1 cellular context compared by ENCODE assay signal in the genomic region with DNA sequence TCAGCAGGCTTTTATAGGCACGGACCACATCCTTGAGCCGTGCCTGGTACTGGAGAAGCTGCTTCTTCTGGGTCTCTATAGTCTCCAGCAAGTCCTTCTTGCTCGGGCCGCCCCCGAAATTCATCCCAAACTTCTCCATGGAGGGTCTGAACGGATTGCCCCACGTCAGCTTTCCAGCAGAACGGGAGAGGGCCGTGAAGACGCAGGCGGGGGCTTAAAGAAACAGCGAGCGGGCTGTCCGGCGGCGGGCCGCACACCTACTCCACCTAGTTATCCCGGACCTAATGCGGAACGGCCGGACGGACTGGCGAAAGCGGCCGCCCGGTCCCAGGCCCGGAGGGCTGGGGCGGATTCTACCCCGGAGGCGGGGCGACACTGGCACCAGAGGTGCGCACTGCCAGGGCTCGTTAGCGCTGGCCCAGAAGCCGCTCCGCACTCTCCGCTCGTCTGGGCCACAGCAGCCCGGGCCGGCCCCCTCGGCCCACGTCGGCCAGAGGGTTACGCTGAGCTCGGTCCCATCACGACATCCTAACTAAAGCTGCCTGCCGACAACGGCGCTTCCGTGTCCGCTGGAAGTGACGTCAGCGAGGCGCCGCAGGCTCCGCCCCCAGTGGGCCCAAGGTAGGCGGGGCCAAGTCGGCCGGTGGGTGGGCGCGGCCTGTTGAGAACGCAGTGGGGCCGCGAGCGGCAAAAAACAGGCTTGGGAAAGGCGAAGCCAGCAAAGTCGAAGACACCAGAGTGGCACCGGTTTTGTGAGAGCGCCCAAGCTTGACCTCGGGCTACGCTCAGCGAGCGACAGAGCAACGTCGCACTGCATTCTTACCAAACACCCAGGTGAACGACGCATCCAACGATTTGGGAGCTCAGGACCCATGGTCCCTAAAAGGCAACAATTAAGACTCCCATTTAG.
TF ChIP-seq lines count a peak whose summit lies in the region.

A gene with protein sequence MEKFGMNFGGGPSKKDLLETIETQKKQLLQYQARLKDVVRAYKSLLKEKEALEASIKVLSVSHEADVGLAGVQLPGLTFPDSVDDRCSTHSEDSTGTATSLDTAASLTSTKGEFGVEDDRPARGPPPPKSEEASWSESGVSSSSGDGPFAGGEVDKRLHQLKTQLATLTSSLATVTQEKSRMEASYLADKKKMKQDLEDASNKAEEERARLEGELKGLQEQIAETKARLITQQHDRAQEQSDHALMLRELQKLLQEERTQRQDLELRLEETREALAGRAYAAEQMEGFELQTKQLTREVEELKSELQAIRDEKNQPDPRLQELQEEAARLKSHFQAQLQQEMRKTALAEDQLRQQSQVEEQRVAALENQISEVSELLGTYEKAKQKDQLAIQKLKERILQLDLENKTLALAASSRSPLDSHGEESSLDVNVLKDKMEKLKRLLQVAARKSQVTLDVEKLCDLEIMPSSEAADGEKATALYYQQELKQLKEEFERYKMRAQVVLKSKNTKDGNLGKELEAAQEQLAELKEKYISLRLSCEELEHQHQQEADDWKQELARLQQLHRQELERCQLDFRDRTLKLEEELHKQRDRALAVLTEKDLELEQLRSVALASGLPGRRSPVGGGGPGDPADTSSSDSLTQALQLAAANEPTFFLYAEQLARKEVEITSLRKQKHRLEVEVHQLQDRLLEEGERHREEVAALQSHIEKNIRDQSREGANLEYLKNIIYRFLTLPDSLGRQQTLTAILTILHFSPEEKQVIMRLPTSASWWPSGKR (minus strand): TSS at position 553 of the 910 bp plus-strand sequence. CDS start 414 bp downstream, at position 139.

TF ChIP-seq in K562, 482 proteins besides CTCF, POLR2A, EP300 and RAD21 (continued from another document and continues in another):
- peak; percentile 68 for TF ChIP-seq CCNT2 (IDR thresholded peaks at IDR 0.05; ENCODE audit: borderline replicate concordance, extremely low read depth, insufficient read length, low read depth, low read length)
- TF ChIP-seq, protein P1, sequence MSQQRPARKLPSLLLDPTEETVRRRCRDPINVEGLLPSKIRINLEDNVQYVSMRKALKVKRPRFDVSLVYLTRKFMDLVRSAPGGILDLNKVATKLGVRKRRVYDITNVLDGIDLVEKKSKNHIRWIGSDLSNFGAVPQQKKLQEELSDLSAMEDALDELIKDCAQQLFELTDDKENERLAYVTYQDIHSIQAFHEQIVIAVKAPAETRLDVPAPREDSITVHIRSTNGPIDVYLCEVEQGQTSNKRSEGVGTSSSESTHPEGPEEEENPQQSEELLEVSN (IDR thresholded peaks at IDR 0.05; ENCODE audit: borderline replicate concordance in 1 of 2, extremely low read depth in 1 of 2, insufficient read depth in 1 of 2, insufficient read length in 1 of 2, low read depth in 1 of 2, low read length in 1 of 2, poor library complexity in 1 of 2, severe bottlenecking in 1 of 2), result peak; percentile 99
- peak; percentile 91 for TF ChIP-seq POLR2B (IDR thresholded peaks at IDR 0.05; ENCODE audit: low read depth, partially characterized antibody)
- TF ChIP-seq NBN (IDR thresholded peaks at IDR 0.05; ENCODE audit: low read depth), result peak; percentile 74; the same call in 1 of the 2 replicates
- peak; percentile 97 for TF ChIP-seq MTA1 (IDR thresholded peaks at IDR 0.05; ENCODE audit: borderline replicate concordance)
- TF ChIP-seq E2F3 (CRISPR knock-in tag; IDR thresholded peaks at IDR 0.05), result peak; percentile 70; the same call in 1 of the 2 replicates
- peak; percentile 80 for TF ChIP-seq CTBP1 (IDR thresholded peaks at IDR 0.05; ENCODE audit: borderline replicate concordance)
- TF ChIP-seq, protein P2, sequence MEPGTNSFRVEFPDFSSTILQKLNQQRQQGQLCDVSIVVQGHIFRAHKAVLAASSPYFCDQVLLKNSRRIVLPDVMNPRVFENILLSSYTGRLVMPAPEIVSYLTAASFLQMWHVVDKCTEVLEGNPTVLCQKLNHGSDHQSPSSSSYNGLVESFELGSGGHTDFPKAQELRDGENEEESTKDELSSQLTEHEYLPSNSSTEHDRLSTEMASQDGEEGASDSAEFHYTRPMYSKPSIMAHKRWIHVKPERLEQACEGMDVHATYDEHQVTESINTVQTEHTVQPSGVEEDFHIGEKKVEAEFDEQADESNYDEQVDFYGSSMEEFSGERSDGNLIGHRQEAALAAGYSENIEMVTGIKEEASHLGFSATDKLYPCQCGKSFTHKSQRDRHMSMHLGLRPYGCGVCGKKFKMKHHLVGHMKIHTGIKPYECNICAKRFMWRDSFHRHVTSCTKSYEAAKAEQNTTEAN (CRISPR knock-in tag; IDR thresholded peaks at IDR 0.05), result peak; percentile 78; the same call in 1 of the 2 replicates
- TF ChIP-seq, protein P3, sequence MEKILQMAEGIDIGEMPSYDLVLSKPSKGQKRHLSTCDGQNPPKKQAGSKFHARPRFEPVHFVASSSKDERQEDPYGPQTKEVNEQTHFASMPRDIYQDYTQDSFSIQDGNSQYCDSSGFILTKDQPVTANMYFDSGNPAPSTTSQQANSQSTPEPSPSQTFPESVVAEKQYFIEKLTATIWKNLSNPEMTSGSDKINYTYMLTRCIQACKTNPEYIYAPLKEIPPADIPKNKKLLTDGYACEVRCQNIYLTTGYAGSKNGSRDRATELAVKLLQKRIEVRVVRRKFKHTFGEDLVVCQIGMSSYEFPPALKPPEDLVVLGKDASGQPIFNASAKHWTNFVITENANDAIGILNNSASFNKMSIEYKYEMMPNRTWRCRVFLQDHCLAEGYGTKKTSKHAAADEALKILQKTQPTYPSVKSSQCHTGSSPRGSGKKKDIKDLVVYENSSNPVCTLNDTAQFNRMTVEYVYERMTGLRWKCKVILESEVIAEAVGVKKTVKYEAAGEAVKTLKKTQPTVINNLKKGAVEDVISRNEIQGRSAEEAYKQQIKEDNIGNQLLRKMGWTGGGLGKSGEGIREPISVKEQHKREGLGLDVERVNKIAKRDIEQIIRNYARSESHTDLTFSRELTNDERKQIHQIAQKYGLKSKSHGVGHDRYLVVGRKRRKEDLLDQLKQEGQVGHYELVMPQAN (IDR thresholded peaks at IDR 0.05; ENCODE audit: borderline replicate concordance), result peak; percentile 94
- TF ChIP-seq POLR2AphosphoS5 (IDR thresholded peaks at IDR 0.05; ENCODE audit: control insufficient read depth, insufficient read depth, low read depth, low read length), result peak; percentile 90
- TF ChIP-seq FOS (IDR thresholded peaks at IDR 0.05; ENCODE audit: extremely low read depth, insufficient read length), result no peak
- TF ChIP-seq RB1 (IDR thresholded peaks at IDR 0.05; ENCODE audit: low read depth), result peak; percentile 66
- peak; percentile 49; the same call in 1 of the 2 replicates for TF ChIP-seq TEAD2 (tag; IDR thresholded peaks at IDR 0.05)
- TF ChIP-seq PCBP2 (IDR thresholded peaks at IDR 0.05; ENCODE audit: low read depth, low read length, poor library complexity, severe bottlenecking), result no peak
- peak; percentile 16 for TF ChIP-seq RBM39 (optimal IDR thresholded peaks at IDR 0.05; ENCODE audit: low read depth, low read length)
- TF ChIP-seq TOE1 (IDR thresholded peaks at IDR 0.05; ENCODE audit: borderline replicate concordance), result no peak; the same call in 1 of the 2 replicates
- TF ChIP-seq TOE1 (CRISPR knock-in tag; IDR thresholded peaks at IDR 0.05; ENCODE audit: borderline replicate concordance, low read depth), result 0 out of 2 replicates have a peak, but pooled peaks have one; percentile 22
- TF ChIP-seq RFX5 (IDR thresholded peaks at IDR 0.05; ENCODE audit: low read depth, low read length), result 0 out of 2 replicates have a peak, but pooled peaks have one; percentile 29
- TF ChIP-seq, protein P4, sequence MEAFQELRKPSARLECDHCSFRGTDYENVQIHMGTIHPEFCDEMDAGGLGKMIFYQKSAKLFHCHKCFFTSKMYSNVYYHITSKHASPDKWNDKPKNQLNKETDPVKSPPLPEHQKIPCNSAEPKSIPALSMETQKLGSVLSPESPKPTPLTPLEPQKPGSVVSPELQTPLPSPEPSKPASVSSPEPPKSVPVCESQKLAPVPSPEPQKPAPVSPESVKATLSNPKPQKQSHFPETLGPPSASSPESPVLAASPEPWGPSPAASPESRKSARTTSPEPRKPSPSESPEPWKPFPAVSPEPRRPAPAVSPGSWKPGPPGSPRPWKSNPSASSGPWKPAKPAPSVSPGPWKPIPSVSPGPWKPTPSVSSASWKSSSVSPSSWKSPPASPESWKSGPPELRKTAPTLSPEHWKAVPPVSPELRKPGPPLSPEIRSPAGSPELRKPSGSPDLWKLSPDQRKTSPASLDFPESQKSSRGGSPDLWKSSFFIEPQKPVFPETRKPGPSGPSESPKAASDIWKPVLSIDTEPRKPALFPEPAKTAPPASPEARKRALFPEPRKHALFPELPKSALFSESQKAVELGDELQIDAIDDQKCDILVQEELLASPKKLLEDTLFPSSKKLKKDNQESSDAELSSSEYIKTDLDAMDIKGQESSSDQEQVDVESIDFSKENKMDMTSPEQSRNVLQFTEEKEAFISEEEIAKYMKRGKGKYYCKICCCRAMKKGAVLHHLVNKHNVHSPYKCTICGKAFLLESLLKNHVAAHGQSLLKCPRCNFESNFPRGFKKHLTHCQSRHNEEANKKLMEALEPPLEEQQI (IDR thresholded peaks at IDR 0.05), result no peak
- no peak for TF ChIP-seq DACH1 (IDR thresholded peaks at IDR 0.05; ENCODE audit: partially characterized antibody)
- TF ChIP-seq, protein P5, sequence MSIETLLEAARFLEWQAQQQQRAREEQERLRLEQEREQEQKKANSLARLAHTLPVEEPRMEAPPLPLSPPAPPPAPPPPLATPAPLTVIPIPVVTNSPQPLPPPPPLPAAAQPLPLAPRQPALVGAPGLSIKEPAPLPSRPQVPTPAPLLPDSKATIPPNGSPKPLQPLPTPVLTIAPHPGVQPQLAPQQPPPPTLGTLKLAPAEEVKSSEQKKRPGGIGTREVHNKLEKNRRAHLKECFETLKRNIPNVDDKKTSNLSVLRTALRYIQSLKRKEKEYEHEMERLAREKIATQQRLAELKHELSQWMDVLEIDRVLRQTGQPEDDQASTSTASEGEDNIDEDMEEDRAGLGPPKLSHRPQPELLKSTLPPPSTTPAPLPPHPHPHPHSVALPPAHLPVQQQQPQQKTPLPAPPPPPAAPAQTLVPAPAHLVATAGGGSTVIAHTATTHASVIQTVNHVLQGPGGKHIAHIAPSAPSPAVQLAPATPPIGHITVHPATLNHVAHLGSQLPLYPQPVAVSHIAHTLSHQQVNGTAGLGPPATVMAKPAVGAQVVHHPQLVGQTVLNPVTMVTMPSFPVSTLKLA (conservative IDR thresholded peaks at IDR 0.05), result peak in 1 of 2 experiments; percentile 89; a peak in 2 of 4 replicates
- TF ChIP-seq, protein P6, sequence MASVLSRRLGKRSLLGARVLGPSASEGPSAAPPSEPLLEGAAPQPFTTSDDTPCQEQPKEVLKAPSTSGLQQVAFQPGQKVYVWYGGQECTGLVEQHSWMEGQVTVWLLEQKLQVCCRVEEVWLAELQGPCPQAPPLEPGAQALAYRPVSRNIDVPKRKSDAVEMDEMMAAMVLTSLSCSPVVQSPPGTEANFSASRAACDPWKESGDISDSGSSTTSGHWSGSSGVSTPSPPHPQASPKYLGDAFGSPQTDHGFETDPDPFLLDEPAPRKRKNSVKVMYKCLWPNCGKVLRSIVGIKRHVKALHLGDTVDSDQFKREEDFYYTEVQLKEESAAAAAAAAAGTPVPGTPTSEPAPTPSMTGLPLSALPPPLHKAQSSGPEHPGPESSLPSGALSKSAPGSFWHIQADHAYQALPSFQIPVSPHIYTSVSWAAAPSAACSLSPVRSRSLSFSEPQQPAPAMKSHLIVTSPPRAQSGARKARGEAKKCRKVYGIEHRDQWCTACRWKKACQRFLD (CRISPR knock-in tag; IDR thresholded peaks at IDR 0.05), result peak; percentile 72
- peak; percentile 91 for TF ChIP-seq SUPT5H (IDR thresholded peaks at IDR 0.05)
- no peak for TF ChIP-seq HMG20B (CRISPR knock-in tag; IDR thresholded peaks at IDR 0.05)
- peak; percentile 91 for TF ChIP-seq JUND (IDR thresholded peaks at IDR 0.05; ENCODE audit: borderline replicate concordance, low read depth, low read length)
- TF ChIP-seq JUND (tag; IDR thresholded peaks at IDR 0.05; ENCODE audit: borderline replicate concordance, low read depth, low read length), result peak; percentile 68; the same call in 1 of the 3 replicates
- TF ChIP-seq, protein P7, sequence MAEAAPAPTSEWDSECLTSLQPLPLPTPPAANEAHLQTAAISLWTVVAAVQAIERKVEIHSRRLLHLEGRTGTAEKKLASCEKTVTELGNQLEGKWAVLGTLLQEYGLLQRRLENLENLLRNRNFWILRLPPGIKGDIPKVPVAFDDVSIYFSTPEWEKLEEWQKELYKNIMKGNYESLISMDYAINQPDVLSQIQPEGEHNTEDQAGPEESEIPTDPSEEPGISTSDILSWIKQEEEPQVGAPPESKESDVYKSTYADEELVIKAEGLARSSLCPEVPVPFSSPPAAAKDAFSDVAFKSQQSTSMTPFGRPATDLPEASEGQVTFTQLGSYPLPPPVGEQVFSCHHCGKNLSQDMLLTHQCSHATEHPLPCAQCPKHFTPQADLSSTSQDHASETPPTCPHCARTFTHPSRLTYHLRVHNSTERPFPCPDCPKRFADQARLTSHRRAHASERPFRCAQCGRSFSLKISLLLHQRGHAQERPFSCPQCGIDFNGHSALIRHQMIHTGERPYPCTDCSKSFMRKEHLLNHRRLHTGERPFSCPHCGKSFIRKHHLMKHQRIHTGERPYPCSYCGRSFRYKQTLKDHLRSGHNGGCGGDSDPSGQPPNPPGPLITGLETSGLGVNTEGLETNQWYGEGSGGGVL (CRISPR knock-in tag; IDR thresholded peaks at IDR 0.05), result no peak
- peak; percentile 71; the same call in 1 of the 2 replicates for TF ChIP-seq ZBTB7A (IDR thresholded peaks at IDR 0.05; ENCODE audit: borderline replicate concordance, control insufficient read depth, low read depth, low read length)
- no peak for TF ChIP-seq SMAD2 (IDR thresholded peaks at IDR 0.05; ENCODE audit: low read depth, low read length)
- peak; percentile 73; the same call in 1 of the 2 replicates for TF ChIP-seq KHSRP (IDR thresholded peaks at IDR 0.05)
- peak; percentile 58; the same call in 1 of the 2 replicates for TF ChIP-seq DIDO1 (tag; IDR thresholded peaks at IDR 0.05; ENCODE audit: low read depth)
- TF ChIP-seq ARNT (IDR thresholded peaks at IDR 0.05), result peak in 1 of 2 experiments; percentile 29; a peak in 1 of 4 replicates
- peak; percentile 95 for TF ChIP-seq GABPA (tag; conservative IDR thresholded peaks at IDR 0.05; ENCODE audit: low read depth)
- 0 out of 2 replicates have a peak, but pooled peaks have one; percentile 3 for TF ChIP-seq SMC3 (conservative IDR thresholded peaks at IDR 0.05; ENCODE audit: insufficient read depth, low read depth, low read length)
- TF ChIP-seq, protein P8, sequence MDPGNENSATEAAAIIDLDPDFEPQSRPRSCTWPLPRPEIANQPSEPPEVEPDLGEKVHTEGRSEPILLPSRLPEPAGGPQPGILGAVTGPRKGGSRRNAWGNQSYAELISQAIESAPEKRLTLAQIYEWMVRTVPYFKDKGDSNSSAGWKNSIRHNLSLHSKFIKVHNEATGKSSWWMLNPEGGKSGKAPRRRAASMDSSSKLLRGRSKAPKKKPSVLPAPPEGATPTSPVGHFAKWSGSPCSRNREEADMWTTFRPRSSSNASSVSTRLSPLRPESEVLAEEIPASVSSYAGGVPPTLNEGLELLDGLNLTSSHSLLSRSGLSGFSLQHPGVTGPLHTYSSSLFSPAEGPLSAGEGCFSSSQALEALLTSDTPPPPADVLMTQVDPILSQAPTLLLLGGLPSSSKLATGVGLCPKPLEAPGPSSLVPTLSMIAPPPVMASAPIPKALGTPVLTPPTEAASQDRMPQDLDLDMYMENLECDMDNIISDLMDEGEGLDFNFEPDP (CRISPR knock-in tag; IDR thresholded peaks at IDR 0.05), result 0 out of 2 replicates have a peak, but pooled peaks have one; percentile 72
- TF ChIP-seq ZSCAN32 (CRISPR knock-in tag; IDR thresholded peaks at IDR 0.05), result no peak
- TF ChIP-seq TCF3 (CRISPR knock-in tag; IDR thresholded peaks at IDR 0.05), result no peak
- TF ChIP-seq RBM15 (IDR thresholded peaks at IDR 0.05; ENCODE audit: insufficient read depth, low read length), result no peak
- no peak for TF ChIP-seq POLR3A (IDR thresholded peaks at IDR 0.05; ENCODE audit: borderline replicate concordance, extremely low read depth, insufficient read depth, insufficient read length)
- peak; percentile 68; the same call in 1 of the 2 replicates for TF ChIP-seq NFXL1 (CRISPR knock-in tag; IDR thresholded peaks at IDR 0.05)
